ENCODE assay signal across 13 cellular contexts in the genomic region with DNA sequence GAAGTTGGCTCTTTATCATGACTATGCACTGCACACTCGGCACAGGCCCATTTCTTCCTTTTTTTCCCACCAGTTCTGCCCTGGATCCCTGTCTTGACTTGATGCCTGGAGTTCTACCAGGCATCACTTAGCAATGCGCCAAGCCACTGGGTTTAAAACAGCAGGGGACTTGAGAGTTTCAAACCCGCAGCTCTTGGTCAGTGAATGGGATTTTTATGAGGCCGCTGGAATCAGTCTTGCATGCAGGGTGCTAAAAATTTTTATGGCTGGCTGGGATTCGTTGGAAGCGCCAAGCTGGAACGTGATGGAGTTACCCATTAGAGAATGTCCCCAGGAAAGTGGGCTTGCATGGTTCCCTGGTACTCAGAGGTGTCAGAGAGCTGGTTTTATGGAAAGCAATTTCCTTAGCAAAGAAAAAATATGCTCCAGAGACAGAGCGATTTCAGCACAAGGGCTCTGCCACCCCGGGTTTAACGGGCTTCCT.
"Had no signal": no experiment of that assay in that cellular context is flagged by ENCODE, and none has a peak within 500 bp of the region (broad histone marks: within the 10 kb centered on the region; RNA-seq: fewer than 3 reads in every experiment).

No MANE protein-coding gene starts in this region.

- H3K36me3 Mint-ChIP-seq: activated CD8-positive, alpha-beta memory T cell treated with anti-CD3 and anti-CD28 coated beads, Interleukin-2, amount 10 ng/mL, durations not matched to agents 7 days and 5 days; activated naive CD4-positive, alpha-beta T cell treated with anti-CD3 and anti-CD28 coated beads, Interleukin-2, amount 50 U/mL, for 72 hours; immature natural killer cell had no signal

- H3K27ac Mint-ChIP-seq: activated CD8-positive, alpha-beta memory T cell treated with anti-CD3 and anti-CD28 coated beads, Interleukin-2, amount 10 ng/mL, durations not matched to agents 7 days and 5 days; activated naive CD4-positive, alpha-beta T cell treated with anti-CD3 and anti-CD28 coated beads, Interleukin-2, amount 50 U/mL, for 72 hours; activated T-cell treated with anti-CD3 and anti-CD28 coated beads, Interleukin-2, amount 50 U/mL, for 24 hours; immature natural killer cell had no signal

- DNase-seq: activated CD4-positive, alpha-beta T cell treated with anti-CD3 and anti-CD28 coated beads for 1 hour; activated CD4-positive, alpha-beta T cell treated with anti-CD3 and anti-CD28 coated beads, Interleukin-2, amount 50 U/mL, for 48 hours; activated CD8-positive, alpha-beta memory T cell treated with anti-CD3 and anti-CD28 coated beads, Interleukin-2, amount 10 ng/mL, durations not matched to agents 7 days and 5 days; activated effector memory CD4-positive, alpha-beta T cell treated with Interleukin-2 at 50 U/mL for 16 hours; activated T-cell treated with anti-CD3 and anti-CD28 coated beads, Interleukin-2, amount 50 U/mL, for 24 hours; amniotic stem cell; immature natural killer cell; left colon; mammary epithelial cell; ovary; T-helper 9 cell had no signal

- H3K27ac ChIP-seq: ovary, thyroid gland had no signal

- ATAC-seq: activated CD8-positive, alpha-beta memory T cell treated with anti-CD3 and anti-CD28 coated beads, Interleukin-2, amount 10 ng/mL, durations not matched to agents 7 days and 5 days; activated naive CD4-positive, alpha-beta T cell treated with anti-CD3 and anti-CD28 coated beads, Interleukin-2, amount 50 U/mL, for 72 hours; left colon had no signal

- H3K4me3 ChIP-seq: ovary, thyroid gland had no signal

- H3K9me3 ChIP-seq: ovary, thyroid gland had no signal

- H3K4me1 Mint-ChIP-seq: activated CD8-positive, alpha-beta memory T cell treated with anti-CD3 and anti-CD28 coated beads, Interleukin-2, amount 10 ng/mL, durations not matched to agents 7 days and 5 days; immature natural killer cell had no signal

- H3K36me3 ChIP-seq: ovary, thyroid gland had no signal

- H3K27me3 ChIP-seq: ovary, thyroid gland had no signal

- H3K4me3 Mint-ChIP-seq: activated CD8-positive, alpha-beta memory T cell treated with anti-CD3 and anti-CD28 coated beads, Interleukin-2, amount 10 ng/mL, durations not matched to agents 7 days and 5 days; activated T-cell treated with anti-CD3 and anti-CD28 coated beads, Interleukin-2, amount 50 U/mL, for 24 hours; immature natural killer cell had no signal
